In genomic region chrX:71111851-71112468, GRCh38 we compare ENCODE assay signal across 10 cellular contexts. TPM values are rescaled to one million over a fixed set of nuclear protein-coding genes. Genes with fewer than 3 reads are reported as not detected.
DNase-seq lines count a peak whose midpoint lies in the region; ATAC-seq and TF ChIP-seq lines count a peak whose summit lies in the region.
"Had no signal": no experiment of that assay in that cellular context is flagged by ENCODE, and none has a peak within 500 bp of the region (broad histone marks: within the 10 kb centered on the region; RNA-seq: fewer than 3 reads in every experiment).

No MANE protein-coding gene starts in this region.

- no peak overlapping the region for H3K4me2 ChIP-seq in SK-N-SH
- H3K4me2 ChIP-seq: A549 had no signal

- POLR2A ChIA-PET in SK-N-SH (lab: Yijun Ruan, JAX): interaction anchor here (1.4 kb wide), 1 partner anchor 9 kb away, joined by 5 read pairs; no protein-coding TSS in a partner anchor

- no peak overlapping the region for H3K27ac ChIP-seq in SK-N-SH (ENCODE audit: low read depth in 2 of 2, low read length in 1 of 2)
- H3K27ac ChIP-seq: A549 had no signal

- H3K9ac ChIP-seq in SK-N-SH: no peak overlapping the region

- H3K79me2 ChIP-seq in SK-N-SH (ENCODE audit: insufficient read depth): no peaks in the 10 kb centered on the region

- H3K9me2 ChIP-seq in SK-N-SH: no peaks in the 10 kb centered on the region

- peaks cover 0 to 4% of the 10 kb centered on the region in 2 experiments; a peak in 1 of 4 replicates for H3K4me1 ChIP-seq in SK-N-SH (ENCODE audit: control insufficient read depth in 1 of 2, insufficient read depth in 2 of 2, low read depth in 1 of 2, low read length in 1 of 2)
- H3K4me1 ChIP-seq: A549 had no signal

- no peaks in the 10 kb centered on the region; the same call in 1 of the 2 replicates for H3K27me3 ChIP-seq in SK-N-SH (ENCODE audit: insufficient read depth)

- H3F3A ChIP-seq in SK-N-SH (replicated peaks; ENCODE audit: insufficient read depth): no peaks in the 10 kb centered on the region

- H2AFZ ChIP-seq in SK-N-SH (ENCODE audit: low read depth): 0 out of 2 replicates have a peak overlapping the region, but pooled peaks have one; percentile 35

- H3K4me3 ChIP-seq in SK-N-SH (ENCODE audit: low read depth in 2 of 2, low read length in 1 of 2): no peak overlapping the region
- H3K4me3 ChIP-seq: A549 had no signal

- H3K4me1 Mint-ChIP-seq in stimulated activated effector memory CD8-positive, alpha-beta T cell treated with anti-CD3 and anti-CD28 coated beads, Interleukin-12 subunit alpha, Interleukin-12 subunit beta, amount 100 ng/mL, for 72 hours: peaks cover 41% of the 10 kb centered on the region

- peak overlapping the region; percentile 87 for H3K4me3 Mint-ChIP-seq in stimulated activated effector memory CD8-positive, alpha-beta T cell treated with anti-CD3 and anti-CD28 coated beads, Interleukin-12 subunit alpha, Interleukin-12 subunit beta, amount 100 ng/mL, for 72 hours

- no peak for TF ChIP-seq CTCF in SK-N-SH (IDR thresholded peaks at IDR 0.05)

- H3K27ac Mint-ChIP-seq in stimulated activated effector memory CD8-positive, alpha-beta T cell treated with anti-CD3 and anti-CD28 coated beads, Interleukin-12 subunit alpha, Interleukin-12 subunit beta, amount 100 ng/mL, for 72 hours: peak overlapping the region; percentile 95

- no peaks in the 10 kb centered on the region for H4K20me1 ChIP-seq in SK-N-SH (ENCODE audit: insufficient read depth)

- no peak for TF ChIP-seq RAD21 in SK-N-SH (IDR thresholded peaks at IDR 0.05; ENCODE audit: low read length)

- no peaks in the 10 kb centered on the region for H3K9me3 ChIP-seq in SK-N-SH
- H3K9me3 ChIP-seq: A549 had no signal

- DNase-seq in SK-N-SH: no peak
- peak; percentile 33 for DNase-seq in activated CD4-positive, alpha-beta T cell treated with anti-CD3 and anti-CD28 coated beads, Interleukin-2, amount 50 U/mL, for 1 hour
- no peak for DNase-seq in stimulated activated effector memory CD8-positive, alpha-beta T cell treated with anti-CD3 and anti-CD28 coated beads, Interleukin-12 subunit alpha, Interleukin-12 subunit beta, amount 100 ng/mL, for 72 hours (ENCODE audit: low spot score in 2 of 2)
- no peak for DNase-seq in HuH-7.5 (ENCODE audit: low spot score)
- no peak for DNase-seq in dermis blood vessel endothelial cell
- DNase-seq in NCI-H128 (lab: John Stamatoyannopoulos, UW; ENCODE audit: unreplicated experiment): no peak
- DNase-seq: head of caudate nucleus had no signal

- H3K36me3 Mint-ChIP-seq in stimulated activated effector memory CD8-positive, alpha-beta T cell treated with anti-CD3 and anti-CD28 coated beads, Interleukin-12 subunit alpha, Interleukin-12 subunit beta, amount 100 ng/mL, for 72 hours: peaks cover 55% of the 10 kb centered on the region

- CTCF ChIA-PET in SK-N-SH (lab: Yijun Ruan, JAX): interaction anchor here (1.1 to 1.2 kb wide), 3 partner anchors 10 to 18 kb away, joined by 4 to 5 read pairs (median 4); no protein-coding TSS in a partner anchor

- no peaks in the 10 kb centered on the region for H3K9me3 Mint-ChIP-seq in stimulated activated effector memory CD8-positive, alpha-beta T cell treated with anti-CD3 and anti-CD28 coated beads, Interleukin-12 subunit alpha, Interleukin-12 subunit beta, amount 100 ng/mL, for 72 hours

- H3K36me3 ChIP-seq in SK-N-SH (replicated peaks in 1 of 2; ENCODE audit: control insufficient read depth in 1 of 2, insufficient read depth in 2 of 2, low read length in 1 of 2): no peaks in the 10 kb centered on the region

- TF ChIP-seq EP300 in SK-N-SH (IDR thresholded peaks at IDR 0.05; ENCODE audit: borderline replicate concordance in 1 of 2, low read depth in 1 of 2, low read length in 1 of 2): no peak

- ATAC-seq in SK-N-SH treated with all-trans-retinoic acid at 6 μM for 48 hours (no peak), HG02938 (IDR thresholded peaks at IDR 0.05; ENCODE audit: unreplicated experiment) (peak; percentile 20)
- peak; percentile 57 for ATAC-seq in stimulated activated effector memory CD8-positive, alpha-beta T cell treated with anti-CD3 and anti-CD28 coated beads, Interleukin-12 subunit alpha, Interleukin-12 subunit beta, amount 100 ng/mL, for 72 hours
- ATAC-seq: A549 had no signal

- 35% methylated on average over 6 of the region's 6 CpGs for WGBS in SK-N-SH (ENCODE audit: low lambda C conversion rate)

TF ChIP-seq in SK-N-SH, 30 proteins besides CTCF, POLR2A, EP300 and RAD21 (continues in another document):
- TF ChIP-seq ZBTB33 (IDR thresholded peaks at IDR 0.05; ENCODE audit: borderline replicate concordance, low read depth) (no peak), NFIC (IDR thresholded peaks at IDR 0.05; ENCODE audit: borderline replicate concordance) (no peak), MXI1 (IDR thresholded peaks at IDR 0.05; ENCODE audit: low read depth, low read length) (no peak), MAX (IDR thresholded peaks at IDR 0.05; ENCODE audit: low read depth) (no peak)

TF ChIP-seq in SK-N-SH treated with all-trans-retinoic acid at 6 μM for 48 hours, 23 proteins besides CTCF, POLR2A, EP300 and RAD21:
- no peak for TF ChIP-seq POU6F1 (CRISPR knock-in tag; IDR thresholded peaks at IDR 0.05; ENCODE audit: borderline replicate concordance, low read depth)

RNA-seq across cellular contexts. Expression of gene IL2RG, which starts 0.6 kb away (rescaled TPM):
- 0.24 TPM in 1 of 2 replicates, not detected in the other for polyA plus RNA-seq in SK-N-SH (2012; rRNA removed)
- polyA plus RNA-seq in SK-N-SH (2012; cell fraction: cytosol; rRNA removed): 0.05 and 0.10 TPM in 2 replicates
- polyA plus RNA-seq in SK-N-SH (2012; cell fraction: nucleus; rRNA removed): 0.15 TPM in 1 of 2 replicates, not detected in the other
- total RNA-seq in dermis blood vessel endothelial cell: 0.51 TPM in 1 of 2 replicates, not detected in the other

RNA-seq across cellular contexts. Expression of gene CXorf65, which starts 5.4 kb away (rescaled TPM):
- polyA plus RNA-seq in SK-N-SH (2012; rRNA removed): not detected in 2 replicates
- not detected in 2 replicates for polyA plus RNA-seq in SK-N-SH (2012; cell fraction: cytosol; rRNA removed)
- not detected in 2 replicates for polyA plus RNA-seq in SK-N-SH (2012; cell fraction: nucleus; rRNA removed)
- total RNA-seq in dermis blood vessel endothelial cell: not detected in 2 replicates
- polyA plus RNA-seq: A549 had no signal

RNA-seq across cellular contexts. Expression of gene MED12, which starts 6.4 kb away (rescaled TPM):
- polyA plus RNA-seq in SK-N-SH (2012; rRNA removed): 11.3 and 18.5 TPM in 2 replicates
- 8.6 and 9.8 TPM in 2 replicates for polyA plus RNA-seq in SK-N-SH (2012; cell fraction: cytosol; rRNA removed)
- 51.1 and 57.3 TPM in 2 replicates for polyA plus RNA-seq in SK-N-SH (2012; cell fraction: nucleus; rRNA removed)
- 39.3 and 85.7 TPM in 2 replicates for total RNA-seq in dermis blood vessel endothelial cell

RNA-seq across cellular contexts. Expression of gene FOXO4, which starts 16.3 kb away (rescaled TPM):
- 1.9 TPM in 2 replicates for polyA plus RNA-seq in SK-N-SH (2012; rRNA removed)
- polyA plus RNA-seq in SK-N-SH (2012; cell fraction: cytosol; rRNA removed): 1.7 and 1.9 TPM in 2 replicates
- 3.9 and 5.6 TPM in 2 replicates for polyA plus RNA-seq in SK-N-SH (2012; cell fraction: nucleus; rRNA removed)
- total RNA-seq in dermis blood vessel endothelial cell: 7.3 and 8.2 TPM in 2 replicates

RNA-seq across cellular contexts. Expression of gene NLGN3, which starts 32.7 kb away (rescaled TPM):
- polyA plus RNA-seq in SK-N-SH (2012; rRNA removed): 4.4 and 5.3 TPM in 2 replicates
- 3.0 and 4.7 TPM in 2 replicates for polyA plus RNA-seq in SK-N-SH (2012; cell fraction: cytosol; rRNA removed)
- 3.5 and 4.7 TPM in 2 replicates for polyA plus RNA-seq in SK-N-SH (2012; cell fraction: nucleus; rRNA removed)
- total RNA-seq in dermis blood vessel endothelial cell: under 0.01 and 0.09 TPM in 2 replicates
